Comparison of ENCODE assay signal across 9 cellular contexts in the genomic region with DNA sequence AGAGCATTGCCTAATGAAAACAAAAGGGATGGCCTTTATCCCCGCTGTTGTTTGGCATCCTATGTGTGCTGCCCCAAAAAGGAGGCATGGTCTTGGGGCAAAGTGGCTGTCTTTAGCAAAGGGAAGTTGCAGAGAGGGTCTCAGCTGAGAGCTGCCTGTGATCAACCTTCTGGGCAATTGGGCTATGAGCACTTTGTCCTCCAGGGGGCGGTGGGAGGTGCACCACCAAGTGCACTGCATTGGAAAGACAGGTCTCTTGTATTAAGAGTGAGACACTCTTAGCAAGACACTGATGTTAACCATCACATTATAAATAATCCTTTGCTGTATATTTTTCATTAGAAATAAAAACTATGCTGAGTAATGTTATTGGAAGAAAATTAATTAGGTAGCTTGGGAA.
A peak's percentile ranks its signal among the peaks of the same experiment; 100 is the strongest.
DNase-seq lines count a peak whose midpoint lies in the region; ATAC-seq and TF ChIP-seq lines count a peak whose summit lies in the region.
"Had no signal": no experiment of that assay in that cellular context is flagged by ENCODE, and none has a peak within 500 bp of the region (broad histone marks: within the 10 kb centered on the region; RNA-seq: fewer than 3 reads in every experiment).

No MANE protein-coding gene starts in this region.

- H3K27me3 Mint-ChIP-seq in activated naive CD8-positive, alpha-beta T cell treated with anti-CD3 and anti-CD28 coated beads, Interleukin-2, amount 50 U/mL, for 24 hours, result no peaks in the 10 kb centered on the region

- H3K4me3 Mint-ChIP-seq in activated naive CD8-positive, alpha-beta T cell treated with anti-CD3 and anti-CD28 coated beads, Interleukin-2, amount 50 U/mL, for 24 hours, result no peak overlapping the region
- H3K4me3 Mint-ChIP-seq: T-helper 2 cell treated with Interferon-gamma antibody and Interleukin-4, amounts not matched to agents 5 μg/mL and 100 μg/mL, for 36 hours had no signal

- H3K9me3 ChIP-seq in mucosa of descending colon, result no peaks in the 10 kb centered on the region
- H3K9me3 ChIP-seq: HAP-1 had no signal

- intact Hi-C loops in mucosa of descending colon (cut with DNase I, micrococcal nuclease), result no loop called here

- in situ Hi-C loops in GM13976 (cut with MboI; ENCODE audit: low sequenced_read_pairs, unreplicated experiment), result no loop called here

- H3K36me3 ChIP-seq in mucosa of descending colon (ENCODE audit: low read depth), result no peaks in the 10 kb centered on the region
- H3K36me3 ChIP-seq: HAP-1 had no signal

- peaks cover 13% of the 10 kb centered on the region for H3K9me3 Mint-ChIP-seq in activated naive CD8-positive, alpha-beta T cell treated with anti-CD3 and anti-CD28 coated beads, Interleukin-2, amount 50 U/mL, for 24 hours

- H3K27ac Mint-ChIP-seq in activated naive CD8-positive, alpha-beta T cell treated with anti-CD3 and anti-CD28 coated beads, Interleukin-2, amount 50 U/mL, for 24 hours, result no peak overlapping the region
- H3K27ac Mint-ChIP-seq: T-helper 2 cell treated with Interferon-gamma antibody and Interleukin-4, amounts not matched to agents 5 μg/mL and 100 μg/mL, for 36 hours had no signal

- H3K36me3 Mint-ChIP-seq in activated naive CD8-positive, alpha-beta T cell treated with anti-CD3 and anti-CD28 coated beads, Interleukin-2, amount 50 U/mL, for 24 hours (ENCODE audit: low read depth), result no peaks in the 10 kb centered on the region

- DNase-seq in GM13976 (ENCODE audit: low spot score) (no peak), Kasumi-1 (lab: John Stamatoyannopoulos, UW) (peak; percentile 59 to 63), mucosa of descending colon (peak in 2 of 3 donors; percentile 32 to 39), NCI-H2107 (lab: John Stamatoyannopoulos, UW) (no peak)
- DNase-seq in activated naive CD8-positive, alpha-beta T cell treated with anti-CD3 and anti-CD28 coated beads, Interleukin-2, amount 50 U/mL, for 24 hours, result peak; percentile 8

- ATAC-seq in activated naive CD8-positive, alpha-beta T cell treated with anti-CD3 and anti-CD28 coated beads, Interleukin-2, amount 50 U/mL, for 24 hours, result no peak
- ATAC-seq in mucosa of descending colon (no peak), HG03520 (IDR thresholded peaks at IDR 0.05; ENCODE audit: unreplicated experiment) (no peak), HG02588 (IDR thresholded peaks at IDR 0.05; ENCODE audit: unreplicated experiment) (no peak)

- H3K4me1 Mint-ChIP-seq in activated naive CD8-positive, alpha-beta T cell treated with anti-CD3 and anti-CD28 coated beads, Interleukin-2, amount 50 U/mL, for 24 hours, result no peaks in the 10 kb centered on the region

- no peaks in the 10 kb centered on the region for H3K4me1 ChIP-seq in mucosa of descending colon (ENCODE audit: low read depth)
- H3K4me1 ChIP-seq: HAP-1 had no signal

- TF ChIP-seq CTCF in GM13976 (IDR thresholded peaks at IDR 0.05; ENCODE audit: borderline replicate concordance, control extremely low read depth, extremely low read depth, insufficient read depth, missing control alignments) (peak; percentile 13), mucosa of descending colon (IDR thresholded peaks at IDR 0.05) (no peak)

- no peak overlapping the region for H3K4me3 ChIP-seq in mucosa of descending colon
- H3K4me3 ChIP-seq: HAP-1 had no signal

Comparison
In these comparisons a context has a peak if more than half of its experiments do, and no peak if none do; other contexts are left out.
1. DNase-seq: peak in Kasumi-1 (2 of 2), activated naive CD8-positive, alpha-beta T cell treated with anti-CD3 and anti-CD28 coated beads, Interleukin-2, amount 50 U/mL, for 24 hours (single experiment) and mucosa of descending colon (2 of 3); none in GM13976 (single experiment) and NCI-H2107 (single experiment).